8 cellular contexts compared by ENCODE assay signal in genomic region chr14:103520657-103521437, GRCh38. TPM values are rescaled to one million over a fixed set of nuclear protein-coding genes. Genes with fewer than 3 reads are reported as not detected.
A peak's percentile ranks its signal among the peaks of the same experiment; 100 is the strongest.
DNase-seq lines count a peak whose midpoint lies in the region; ATAC-seq and TF ChIP-seq lines count a peak whose summit lies in the region.

No MANE protein-coding gene starts in this region.

- no peaks in the 10 kb centered on the region for H3K9me3 ChIP-seq in MM.1S (replicated peaks; ENCODE audit: insufficient read depth, low read length)
- no peaks in the 10 kb centered on the region for H3K9me3 ChIP-seq in right atrium auricular region

- peak; percentile 51 for TF ChIP-seq CTCF in GM12873 (IDR thresholded peaks at IDR 0.05; ENCODE audit: insufficient read depth, low read depth, low read length, missing control alignments)
- 0 out of 2 replicates have a peak, but pooled peaks have one; percentile 22 for TF ChIP-seq CTCF in MM.1S (IDR thresholded peaks at IDR 0.05; ENCODE audit: low read length)
- peak; percentile 19 to 76 for TF ChIP-seq CTCF in right atrium auricular region (IDR thresholded peaks at IDR 0.05)

- H3K4me1 ChIP-seq in MM.1S (ENCODE audit: low read length) (no peaks in the 10 kb centered on the region), right atrium auricular region (peaks cover 0 to 79% of the 10 kb centered on the region in 2 donors)

- peak overlapping the region; percentile 60 for H3K4me2 ChIP-seq in MM.1S (ENCODE audit: low read depth, low read length)

- no peaks in the 10 kb centered on the region for H3K79me2 ChIP-seq in MM.1S (ENCODE audit: low read length)

- H3K27ac ChIP-seq in MM.1S (ENCODE audit: low read length) (no peak overlapping the region), angular gyrus (ENCODE audit: low read depth, low read length) (peak overlapping the region; percentile 93), right atrium auricular region (peak overlapping the region; percentile 84 to 90)

- H3K9ac ChIP-seq in MM.1S (ENCODE audit: low read length) = no peak overlapping the region

- H3K9me2 ChIP-seq in MM.1S (replicated peaks; ENCODE audit: insufficient read depth, low read length) = no peaks in the 10 kb centered on the region

- no peaks in the 10 kb centered on the region for H4K20me1 ChIP-seq in MM.1S (ENCODE audit: insufficient read depth, low read length)

- no peaks in the 10 kb centered on the region for H3F3A ChIP-seq in MM.1S (ENCODE audit: insufficient read depth, low read length)

- H3K4me3 ChIP-seq in MM.1S (ENCODE audit: low read length) (peak overlapping the region; percentile 57), right atrium auricular region (peak overlapping the region; percentile 61 to 63)

- H3K27me3 ChIP-seq in MM.1S (replicated peaks; ENCODE audit: insufficient read depth, low read length) = no peaks in the 10 kb centered on the region; the same call in 1 of the 2 replicates
- no peaks in the 10 kb centered on the region for H3K27me3 ChIP-seq in right atrium auricular region

- ATAC-seq in GM19452 (IDR thresholded peaks at IDR 0.05; ENCODE audit: unreplicated experiment) (no peak), GM21786 (IDR thresholded peaks at IDR 0.05; ENCODE audit: unreplicated experiment) (no peak)

- peak overlapping the region; percentile 35; the same call in 1 of the 2 replicates for H2AFZ ChIP-seq in MM.1S (ENCODE audit: low read length)

- H3K36me3 ChIP-seq in MM.1S (replicated peaks; ENCODE audit: insufficient read depth, low read length) = no peaks in the 10 kb centered on the region
- peaks cover 4% of the 10 kb centered on the region for H3K36me3 ChIP-seq in right atrium auricular region

- DNase-seq in MM.1S (peak; percentile 46), T follicular helper cell (ENCODE audit: low read depth) (peak; percentile 55), right atrium auricular region (ENCODE audit: low spot score) (peak; percentile 84), putamen (ENCODE audit: low spot score) (peak; percentile 83)

RNA-seq across cellular contexts. Expression of gene CKB, which starts 1.8 kb away (rescaled TPM):
- 100 to 1,000 TPM; 546 to 707 TPM for total RNA-seq in right atrium auricular region

RNA-seq across cellular contexts. Expression of gene TRMT61A, which starts 8.1 kb away (rescaled TPM):
- total RNA-seq in right atrium auricular region = 1 to 10 TPM; 4.4 to 7.4 TPM

RNA-seq across cellular contexts. Expression of gene BAG5, which starts 41.6 kb away (rescaled TPM):
- total RNA-seq in right atrium auricular region = 10 to 100 TPM; 16.1 to 17.7 TPM

RNA-seq across cellular contexts. Expression of gene COA8, which starts 41.9 kb away (rescaled TPM):
- 10 to 100 TPM; 21.3 to 53.2 TPM for total RNA-seq in right atrium auricular region
